ENCODE assay signal across 1 cellular context in the genomic region with DNA sequence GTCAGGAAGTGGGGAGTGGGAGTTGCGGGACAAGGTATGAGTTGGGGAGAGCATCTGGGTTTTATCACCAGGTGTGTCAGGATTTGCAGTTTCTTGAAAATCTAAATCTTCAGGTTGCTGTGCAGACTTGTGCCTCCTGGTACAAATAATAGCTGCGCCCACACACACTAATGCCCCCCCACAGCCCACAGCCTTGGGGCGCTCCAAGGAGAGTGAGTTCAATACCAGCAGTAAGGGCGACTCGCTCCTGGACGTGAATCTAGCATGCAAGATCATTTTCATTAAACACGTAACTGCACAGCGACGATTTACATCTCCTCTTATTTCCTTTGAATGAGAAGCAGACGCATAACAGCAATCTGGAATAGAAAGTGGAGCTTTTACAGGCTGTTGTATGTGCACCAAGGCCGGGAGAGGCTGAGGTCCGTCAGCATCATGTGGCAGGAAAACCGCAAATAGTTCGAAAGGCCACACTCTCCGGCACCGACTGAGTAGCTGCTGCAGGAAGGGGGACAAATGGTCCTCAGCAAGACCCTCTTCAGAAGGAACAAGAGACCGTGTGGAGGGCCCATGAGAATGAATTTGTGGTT.
TF ChIP-seq lines count a peak whose summit lies in the region.

No MANE protein-coding gene starts in this region.

TF ChIP-seq in IMR-90, 13 proteins besides CTCF, POLR2A, EP300 and RAD21:
- TF ChIP-seq RCOR1 (IDR thresholded peaks at IDR 0.05; ENCODE audit: insufficient replicate concordance, low read length): no peak
- TF ChIP-seq RFX5 (IDR thresholded peaks at IDR 0.05; ENCODE audit: low read depth, low read length): no peak
- no peak for TF ChIP-seq MAFK (IDR thresholded peaks at IDR 0.05; ENCODE audit: low read depth, low read length)
